8 cellular contexts compared by ENCODE assay signal in genomic region chr19:35401416-35401815, GRCh38. TPM values are rescaled to one million over a fixed set of nuclear protein-coding genes. Genes with fewer than 3 reads are reported as not detected.
"Had no signal": no experiment of that assay in that cellular context is flagged by ENCODE, and none has a peak within 500 bp of the region (broad histone marks: within the 10 kb centered on the region; RNA-seq: fewer than 3 reads in every experiment).

No MANE protein-coding gene starts in this region.

RNA-seq across cellular contexts. Expression of gene GPR42, which starts 30.5 kb away (rescaled TPM):
- total RNA-seq: HT-29, LHCN-M2, MCF 10A, NCI-H460, PC-9, Right ventricle myocardium inferior, RPMI7951, SJCRH30 had no signal

RNA-seq across cellular contexts. Expression of gene FFAR3, which starts 43.2 kb away (rescaled TPM):
- total RNA-seq: HT-29, LHCN-M2, MCF 10A, NCI-H460, PC-9, RPMI7951, SJCRH30 had no signal

RNA-seq across cellular contexts. Expression of gene FFAR2, which starts 46.6 kb away (rescaled TPM):
- total RNA-seq: LHCN-M2, MCF 10A, NCI-H460, PC-9, RPMI7951, SJCRH30 had no signal

RNA-seq across cellular contexts. Expression of gene FFAR1, which starts 53.7 kb away (rescaled TPM):
- total RNA-seq: HT-29, LHCN-M2, MCF 10A, NCI-H460, Right ventricle myocardium inferior, RPMI7951, SJCRH30 had no signal
